11 cellular contexts compared by ENCODE assay signal in the genomic region with DNA sequence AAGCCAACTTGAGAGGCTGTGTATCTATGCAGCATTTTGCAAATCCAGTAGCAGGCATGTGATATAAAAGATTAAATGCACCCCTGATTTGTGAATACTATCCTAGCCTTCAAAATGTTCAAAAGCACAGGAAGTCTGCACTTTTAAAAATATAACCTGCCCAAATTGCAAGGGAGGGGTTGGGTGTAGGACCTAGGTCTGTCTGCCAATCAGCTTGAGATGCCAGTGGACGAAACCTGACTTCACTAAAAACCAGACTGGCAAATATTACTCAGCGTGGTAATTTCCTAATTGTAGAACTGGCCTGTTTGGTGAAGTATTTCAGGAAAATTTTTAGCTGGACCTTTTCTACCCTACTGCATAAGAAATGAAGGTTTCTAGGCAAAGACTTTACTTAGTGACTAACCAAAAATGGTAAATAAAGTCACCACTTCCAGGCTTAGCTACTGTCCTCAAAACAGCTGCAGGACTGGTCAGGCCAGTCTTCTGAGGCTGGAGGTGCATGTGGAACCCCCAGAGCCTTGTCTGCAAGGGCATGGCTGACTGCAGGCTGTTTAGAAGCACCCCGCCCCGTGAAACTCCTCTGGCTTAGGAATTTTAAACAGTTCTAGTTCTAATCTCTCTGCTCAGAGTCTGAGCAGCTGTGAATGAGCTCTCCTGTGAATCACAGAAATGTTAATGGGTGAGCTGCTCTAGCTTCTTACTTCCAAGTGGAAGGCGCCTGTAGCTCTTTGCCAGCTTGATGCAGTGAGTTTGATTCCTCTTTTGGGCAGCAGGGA.
A peak's percentile ranks its signal among the peaks of the same experiment; 100 is the strongest.
DNase-seq lines count a peak whose midpoint lies in the region; ATAC-seq and TF ChIP-seq lines count a peak whose summit lies in the region.
"Had no signal": no experiment of that assay in that cellular context is flagged by ENCODE, and none has a peak within 500 bp of the region (broad histone marks: within the 10 kb centered on the region; RNA-seq: fewer than 3 reads in every experiment).

No MANE protein-coding gene starts in this region.

- peak overlapping the region; percentile 45 for H3K27ac ChIP-seq in upper lobe of right lung
- H3K27ac ChIP-seq: dorsolateral prefrontal cortex had no signal

- peaks cover 3 to 10% of the 10 kb centered on the region in 2 donors for H3K9me3 Mint-ChIP-seq in activated naive CD4-positive, alpha-beta T cell treated with anti-CD3 and anti-CD28 coated beads, Interleukin-2, amount 50 U/mL, for 72 hours
- H3K9me3 Mint-ChIP-seq in WTC11: no peaks in the 10 kb centered on the region

- peak in 1 of 2 donors; percentile 27 for ATAC-seq in activated naive CD4-positive, alpha-beta T cell treated with anti-CD3 and anti-CD28 coated beads, Interleukin-2, amount 50 U/mL, for 72 hours
- peak; percentile 37 for ATAC-seq in HG02852 (IDR thresholded peaks at IDR 0.05; ENCODE audit: unreplicated experiment)
- ATAC-seq in WTC11: peak; percentile 57
- peak; percentile 52 for ATAC-seq in upper lobe of right lung
- ATAC-seq: K562 had no signal

- no peaks in the 10 kb centered on the region for H3K9me3 ChIP-seq in upper lobe of right lung
- no peaks in the 10 kb centered on the region for H3K9me3 ChIP-seq in BE2C

- POLR2A ChIA-PET in WTC11 (lab: Charles Lee): no interaction called here

- H3K4me1 ChIP-seq in upper lobe of right lung (peaks cover 17% of the 10 kb centered on the region), BE2C (no peaks in the 10 kb centered on the region)

- no peaks in the 10 kb centered on the region for H3K27me3 Mint-ChIP-seq in WTC11 (ENCODE audit: low read depth)

- H3K4me1 Mint-ChIP-seq in WTC11: peaks cover 6% of the 10 kb centered on the region

- TF ChIP-seq CTCF in WTC11 (IDR thresholded peaks at IDR 0.05) (no peak), upper lobe of right lung (IDR thresholded peaks at IDR 0.05) (no peak), BE2C (IDR thresholded peaks at IDR 0.05; ENCODE audit: low read depth, low read length) (no peak), lower leg skin (IDR thresholded peaks at IDR 0.05) (no peak)

- no peak overlapping the region for H3K4me3 Mint-ChIP-seq in WTC11

- WGBS in lower leg skin, 2 donors: 30 to 36% methylated on average over 5 of the region's 5 CpGs

- TF ChIP-seq POLR2A in lower leg skin (IDR thresholded peaks at IDR 0.05): no peak

- peaks cover 0 to 12% of the 10 kb centered on the region in 2 donors for H3K36me3 Mint-ChIP-seq in activated naive CD4-positive, alpha-beta T cell treated with anti-CD3 and anti-CD28 coated beads, Interleukin-2, amount 50 U/mL, for 72 hours
- no peaks in the 10 kb centered on the region for H3K36me3 Mint-ChIP-seq in WTC11

- intact Hi-C loops in upper lobe of right lung (cut with DNase I) (no loop called here), lower leg skin (cut with DNase I; ENCODE audit: low total_unique reads) (no loop called here)

- DNase-seq in activated naive CD4-positive, alpha-beta T cell treated with anti-CD3 and anti-CD28 coated beads, Interleukin-2, amount 50 U/mL, for 72 hours (ENCODE audit: low spot score in 2 of 2): no peak
- no peak for DNase-seq in activated naive CD4-positive, alpha-beta T cell treated with Interleukin-2 at 50 U/mL for 16 hours
- DNase-seq in WTC11 (ENCODE audit: low spot score): no peak
- DNase-seq in upper lobe of right lung: no peak
- DNase-seq in NCI-H510A (lab: John Stamatoyannopoulos, UW): no peak
- no peak for DNase-seq in BE2C
- DNase-seq in lower leg skin (ENCODE audit: low spot score in 2 of 2): no peak
- DNase-seq: dorsolateral prefrontal cortex, RPMI8226 had no signal

- H3K27ac Mint-ChIP-seq in activated naive CD4-positive, alpha-beta T cell treated with anti-CD3 and anti-CD28 coated beads, Interleukin-2, amount 50 U/mL, for 72 hours: peak overlapping the region; percentile 26 to 85
- H3K27ac Mint-ChIP-seq in WTC11: no peak overlapping the region

- H3K4me3 ChIP-seq in upper lobe of right lung (no peak overlapping the region), BE2C (ENCODE audit: low read depth, low read length) (no peak overlapping the region), lower leg skin (ENCODE audit: low read depth, poor library complexity, severe bottlenecking) (no peak overlapping the region)
- H3K4me3 ChIP-seq: dorsolateral prefrontal cortex, K562 had no signal

- H3K27me3 ChIP-seq in upper lobe of right lung (no peaks in the 10 kb centered on the region), BE2C (peaks cover 3% of the 10 kb centered on the region; the same call in 1 of the 2 replicates)
- H3K27me3 ChIP-seq: dorsolateral prefrontal cortex had no signal

- H3K36me3 ChIP-seq in upper lobe of right lung (no peaks in the 10 kb centered on the region), BE2C (no peaks in the 10 kb centered on the region)

- CTCF ChIA-PET in WTC11 (lab: Charles Lee): interaction anchor here (1.0 kb wide), 1 partner anchor 422 kb away, joined by 3 read pairs; no protein-coding TSS in a partner anchor

TF ChIP-seq in WTC11, 78 proteins besides CTCF, POLR2A, EP300 and RAD21:
- TF ChIP-seq, protein P1, sequence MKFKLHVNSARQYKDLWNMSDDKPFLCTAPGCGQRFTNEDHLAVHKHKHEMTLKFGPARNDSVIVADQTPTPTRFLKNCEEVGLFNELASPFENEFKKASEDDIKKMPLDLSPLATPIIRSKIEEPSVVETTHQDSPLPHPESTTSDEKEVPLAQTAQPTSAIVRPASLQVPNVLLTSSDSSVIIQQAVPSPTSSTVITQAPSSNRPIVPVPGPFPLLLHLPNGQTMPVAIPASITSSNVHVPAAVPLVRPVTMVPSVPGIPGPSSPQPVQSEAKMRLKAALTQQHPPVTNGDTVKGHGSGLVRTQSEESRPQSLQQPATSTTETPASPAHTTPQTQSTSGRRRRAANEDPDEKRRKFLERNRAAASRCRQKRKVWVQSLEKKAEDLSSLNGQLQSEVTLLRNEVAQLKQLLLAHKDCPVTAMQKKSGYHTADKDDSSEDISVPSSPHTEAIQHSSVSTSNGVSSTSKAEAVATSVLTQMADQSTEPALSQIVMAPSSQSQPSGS (CRISPR knock-in tag; IDR thresholded peaks at IDR 0.05; ENCODE audit: borderline replicate concordance, low read depth): no peak
TF ChIP-seq in WTC11: peak in this region for 0.
